Comparison of ENCODE assay signal across 9 cellular contexts in the genomic region with DNA sequence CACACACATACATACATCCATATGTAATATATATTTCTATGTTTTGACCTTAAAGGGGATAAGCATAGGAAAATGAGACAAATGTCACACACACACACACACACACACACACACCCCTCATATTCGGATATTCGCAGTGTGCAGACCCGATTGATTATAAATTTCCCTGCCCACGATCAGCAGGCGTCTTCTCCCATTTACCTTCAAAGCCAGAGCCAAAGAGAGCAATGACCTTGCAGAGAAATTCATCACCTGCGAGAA. TPM values are rescaled to one million over a fixed set of nuclear protein-coding genes. Genes with fewer than 3 reads are reported as not detected.
DNase-seq lines count a peak whose midpoint lies in the region; ATAC-seq and TF ChIP-seq lines count a peak whose summit lies in the region.
"Had no signal": no experiment of that assay in that cellular context is flagged by ENCODE, and none has a peak within 500 bp of the region (broad histone marks: within the 10 kb centered on the region; RNA-seq: fewer than 3 reads in every experiment).

No MANE protein-coding gene starts in this region.

- no peaks in the 10 kb centered on the region for H3K36me3 Mint-ChIP-seq in naive thymus-derived CD8-positive, alpha-beta T cell

- POLR2A ChIA-PET in AG04449 (lab: Yijun Ruan, JAX), result no interaction called here
- POLR2A ChIA-PET in naive thymus-derived CD8-positive, alpha-beta T cell (lab: Charles Lee), result interaction anchor here (0.6 to 2.6 kb wide), 5 partner anchors 8 to 56 kb away, joined by 3 to 22 read pairs (median 4); no protein-coding TSS in a partner anchor

- TF ChIP-seq CTCF in AG04449 (IDR thresholded peaks at IDR 0.05; ENCODE audit: insufficient read depth, low read length, missing control alignments), result no peak

- CTCF ChIA-PET in AG04449 (lab: Yijun Ruan, JAX), result no interaction called here

- DNase-seq in AG04449 (ENCODE audit: low read depth, low spot score) (no peak), inferior parietal cortex (ENCODE audit: extremely low spot score) (no peak), NCI-H345 (lab: John Stamatoyannopoulos, UW) (no peak), T1000 (lab: John Stamatoyannopoulos, UW) (no peak)
- DNase-seq in naive thymus-derived CD8-positive, alpha-beta T cell, result peak in 1 of 10 donors; percentile 15

- H3K27me3 ChIP-seq in ectodermal cell (ENCODE audit: control insufficient read depth, insufficient read depth, low read length, poor library complexity, severe bottlenecking), result peaks cover 30% of the 10 kb centered on the region

- no peak for ATAC-seq in naive thymus-derived CD8-positive, alpha-beta T cell
- no peak for ATAC-seq in HG03521 (IDR thresholded peaks at IDR 0.05; ENCODE audit: unreplicated experiment)

- H3K9me3 Mint-ChIP-seq in naive thymus-derived CD8-positive, alpha-beta T cell, result no peaks in the 10 kb centered on the region

- no peaks in the 10 kb centered on the region for H3K27me3 Mint-ChIP-seq in naive thymus-derived CD8-positive, alpha-beta T cell

- peak overlapping the region; percentile 82 to 99 (median 92) for H3K4me3 Mint-ChIP-seq in naive thymus-derived CD8-positive, alpha-beta T cell

- H3K4me3 ChIP-seq in AG04449 (ENCODE audit: low read depth, low read length), result peak overlapping the region; percentile 52
- peak overlapping the region; percentile 57 for H3K4me3 ChIP-seq in ectodermal cell (ENCODE audit: insufficient read depth, low read depth, low read length)

- H3K27ac Mint-ChIP-seq in naive thymus-derived CD8-positive, alpha-beta T cell, result peak overlapping the region; percentile 79 to 96 (median 87)

- no peaks in the 10 kb centered on the region for H3K9me3 ChIP-seq in KOPT-K1 (ENCODE audit: insufficient read depth, low read length, poor library complexity, severe bottlenecking)
- H3K9me3 ChIP-seq in ectodermal cell (ENCODE audit: control insufficient read depth, low read length), result no peaks in the 10 kb centered on the region
- H3K9me3 ChIP-seq: SJSA1 had no signal

- peak overlapping the region; percentile 51 for H3K27ac ChIP-seq in KOPT-K1 (ENCODE audit: low read depth, low read length, poor library complexity, severe bottlenecking)
- H3K27ac ChIP-seq in ectodermal cell (ENCODE audit: insufficient read depth, low read depth, low read length, poor library complexity, severe bottlenecking), result no peak overlapping the region
- H3K27ac ChIP-seq: SJSA1 had no signal

- 18% methylated on average over 6 of the region's 6 CpGs for WGBS in ectodermal cell, 2 experiments

- no peaks in the 10 kb centered on the region for H3K36me3 ChIP-seq in KOPT-K1 (ENCODE audit: insufficient read depth, low read length)
- H3K36me3 ChIP-seq in ectodermal cell (ENCODE audit: control insufficient read depth, insufficient read depth, low read length), result no peaks in the 10 kb centered on the region
- H3K36me3 ChIP-seq: SJSA1 had no signal

- H3K4me1 Mint-ChIP-seq in naive thymus-derived CD8-positive, alpha-beta T cell, result peaks cover 27 to 65% (median 53%) of the 10 kb centered on the region in 4 donors

- no peaks in the 10 kb centered on the region for H3K4me1 ChIP-seq in ectodermal cell (ENCODE audit: control insufficient read depth, insufficient read depth, low read length)

RNA-seq across cellular contexts. Expression of gene GPRIN3, which starts 0.5 kb away (rescaled TPM):
- 0.19 TPM for polyA plus RNA-seq in ectodermal cell (2013, experiment 1 of 4)
- polyA plus RNA-seq in ectodermal cell (2013, experiment 2 of 4), result 0.30 TPM
- 0.27 TPM for polyA plus RNA-seq in ectodermal cell (2013, experiment 3 of 4)
- polyA plus RNA-seq in ectodermal cell (2013, experiment 4 of 4), result 0.32 TPM
- total RNA-seq in naive thymus-derived CD8-positive, alpha-beta T cell, result 1 to 10 TPM; 6.3 to 6.5 TPM
- polyA plus RNA-seq in naive thymus-derived CD8-positive, alpha-beta T cell, result 1 to 10 TPM; 3.3 to 3.7 (median 3.4) TPM
- total RNA-seq: SJSA1 had no signal
